10 cellular contexts compared by ENCODE assay signal in the genomic region with DNA sequence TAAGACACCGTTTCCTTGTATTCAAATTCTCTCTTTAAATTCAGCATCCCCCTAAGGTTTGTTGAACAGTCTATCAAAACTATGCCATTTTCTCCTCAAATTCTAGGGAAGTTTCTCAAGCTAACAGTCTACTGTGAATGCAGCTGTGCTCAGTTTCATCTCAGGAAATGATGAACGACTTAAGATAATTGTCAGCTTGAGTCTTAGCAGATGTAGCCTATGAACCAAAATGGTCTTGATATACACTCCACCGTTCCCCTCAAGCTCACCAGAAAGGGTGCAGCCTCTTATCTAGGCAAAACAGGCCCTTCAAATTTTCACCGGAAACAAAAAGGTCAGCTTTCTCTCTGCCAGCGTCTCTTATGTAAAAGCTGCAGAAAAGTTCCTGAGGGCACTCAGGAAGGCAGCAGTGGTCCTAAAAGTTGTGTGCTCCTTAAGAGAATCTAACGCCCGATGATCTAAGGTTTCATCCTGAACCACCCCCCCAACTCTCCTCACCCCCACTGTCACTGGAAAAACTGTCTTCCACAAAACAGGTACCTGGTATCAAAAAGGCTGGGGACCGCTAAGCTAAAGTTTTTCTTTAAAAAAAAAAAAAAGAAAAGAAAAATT. TPM values are rescaled to one million over a fixed set of nuclear protein-coding genes. Genes with fewer than 3 reads are reported as not detected.
DNase-seq lines count a peak whose midpoint lies in the region; ATAC-seq and TF ChIP-seq lines count a peak whose summit lies in the region.
"Had no signal": no experiment of that assay in that cellular context is flagged by ENCODE, and none has a peak within 500 bp of the region (broad histone marks: within the 10 kb centered on the region; RNA-seq: fewer than 3 reads in every experiment).

No MANE protein-coding gene starts in this region.

- intact Hi-C loops in Calu3 (cut with micrococcal nuclease; ENCODE audit: unreplicated experiment) = no loop called here

- no peak for DNase-seq in Calu3
- DNase-seq in mesothelial cell of epicardium (ENCODE audit: low spot score in 2 of 2, unreplicated experiment in 2 of 2) = no peak
- no peak for DNase-seq in nucleus accumbens (lab: John Stamatoyannopoulos, UW)
- DNase-seq in NCI-H446 (lab: John Stamatoyannopoulos, UW) = no peak
- no peak for DNase-seq in ACHN
- DNase-seq: foreskin keratinocyte, NCI-H2171 had no signal

- CTCF ChIA-PET in Calu3 (lab: Charles Lee) = no interaction called here

- H3K4me1 Mint-ChIP-seq in Calu3 (ENCODE audit: low read depth, unreplicated experiment) = peaks cover 31% of the 10 kb centered on the region
- peaks cover 32% of the 10 kb centered on the region for H3K4me1 Mint-ChIP-seq in activated naive CD8-positive, alpha-beta T cell (ENCODE audit: low read depth)
- H3K4me1 Mint-ChIP-seq in mesothelial cell of epicardium = peaks cover 36% of the 10 kb centered on the region

- H3K9me3 Mint-ChIP-seq in Calu3 (ENCODE audit: low read depth, unreplicated experiment) (no peaks in the 10 kb centered on the region), mesothelial cell of epicardium (no peaks in the 10 kb centered on the region)
- H3K9me3 Mint-ChIP-seq in activated naive CD8-positive, alpha-beta T cell (ENCODE audit: low read depth) = no peaks in the 10 kb centered on the region

- BruUV-seq in Calu3 (replicated peaks; lab: Mats Ljungman, UMichigan) = no TSS peak

- peaks cover 81% of the 10 kb centered on the region for H3K36me3 Mint-ChIP-seq in Calu3 (ENCODE audit: insufficient read depth, unreplicated experiment)
- H3K36me3 Mint-ChIP-seq in activated naive CD8-positive, alpha-beta T cell = peaks cover 9% of the 10 kb centered on the region
- H3K36me3 Mint-ChIP-seq in mesothelial cell of epicardium = peaks cover 22% of the 10 kb centered on the region

- H3K4me3 Mint-ChIP-seq in Calu3 (ENCODE audit: low read depth, unreplicated experiment) (peak overlapping the region; percentile 91), mesothelial cell of epicardium (peak overlapping the region; percentile 41)
- peak overlapping the region; percentile 99 for H3K4me3 Mint-ChIP-seq in activated naive CD8-positive, alpha-beta T cell

- H3K27ac Mint-ChIP-seq in Calu3 (ENCODE audit: unreplicated experiment) (peak overlapping the region; percentile 39), mesothelial cell of epicardium (peak overlapping the region; percentile 75)
- H3K27ac Mint-ChIP-seq in activated naive CD8-positive, alpha-beta T cell = peak overlapping the region; percentile 46

- in situ Hi-C loops in ACHN (cut with HindIII; ENCODE audit: low pct_ligation_motif_present, low pct_unique_long_range_greater_than_20kb, low sequenced_read_pairs) = no loop called here

- H3K36me3 ChIP-seq in KOPT-K1 (ENCODE audit: insufficient read depth, low read length) = peaks cover 84% of the 10 kb centered on the region

- H3K9me3 ChIP-seq in KOPT-K1 (ENCODE audit: insufficient read depth, low read length, poor library complexity, severe bottlenecking) = no peaks in the 10 kb centered on the region

- H3K27ac ChIP-seq in KOPT-K1 (ENCODE audit: low read depth, low read length, poor library complexity, severe bottlenecking) = peak overlapping the region; percentile 93

- no peak for TF ChIP-seq CTCF in Calu3 (IDR thresholded peaks at IDR 0.05; ENCODE audit: unreplicated experiment)
- TF ChIP-seq CTCF in mesothelial cell of epicardium (IDR thresholded peaks at IDR 0.05; ENCODE audit: unreplicated experiment) = no peak

- no peaks in the 10 kb centered on the region for H3K27me3 Mint-ChIP-seq in Calu3 (ENCODE audit: unreplicated experiment)
- no peaks in the 10 kb centered on the region for H3K27me3 Mint-ChIP-seq in activated naive CD8-positive, alpha-beta T cell
- no peaks in the 10 kb centered on the region for H3K27me3 Mint-ChIP-seq in mesothelial cell of epicardium (ENCODE audit: low read depth)

- ATAC-seq in GM21723 (IDR thresholded peaks at IDR 0.05; ENCODE audit: unreplicated experiment) = no peak
- ATAC-seq: foreskin keratinocyte had no signal

RNA-seq across cellular contexts. Expression of a gene that starts 2.1 kb away (rescaled TPM):
- total RNA-seq in Calu3 (2022) = 38.0 and 39.8 TPM in 2 replicates
- total RNA-seq in mesothelial cell of epicardium = 32.1 to 32.7 TPM (median 32.5 TPM) in 3 replicates

RNA-seq across cellular contexts. Expression of a gene that starts 7.5 kb away (rescaled TPM):
- total RNA-seq in Calu3 (2022) = 125 and 126 TPM in 2 replicates
- total RNA-seq in mesothelial cell of epicardium = 62.5 to 72.2 TPM (median 65.2 TPM) in 3 replicates

Comparison
In these comparisons a context has a peak if more than half of its experiments do, and no peak if none do; other contexts are left out.
1. H3K4me3 Mint-ChIP-seq: peak in every context shown above with its lines; median percentile 99 in activated naive CD8-positive, alpha-beta T cell; 91 in Calu3; 41 in mesothelial cell of epicardium.